Comparison of ENCODE assay signal across 1 cellular context in the genomic region with DNA sequence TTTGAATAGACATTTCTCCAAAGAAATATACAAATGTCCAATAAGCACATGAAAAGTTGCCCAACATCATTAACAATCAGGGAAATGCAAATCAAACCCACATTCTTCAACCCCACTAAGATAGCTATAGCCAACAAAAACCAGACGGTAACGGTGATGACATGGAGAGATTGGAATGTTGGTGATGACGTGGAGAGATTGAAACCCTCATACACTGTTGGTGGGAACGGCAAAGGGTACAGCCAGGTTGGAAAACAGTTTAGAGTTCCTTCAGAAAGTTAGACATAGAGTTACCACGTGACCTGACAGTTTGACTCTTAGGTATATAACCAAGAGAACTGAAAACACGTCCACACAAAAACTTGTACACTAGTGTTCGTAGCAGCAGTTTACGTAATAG.
TF ChIP-seq lines count a peak whose summit lies in the region.

No MANE protein-coding gene starts in this region.

TF ChIP-seq in HEK293, 187 proteins besides CTCF, POLR2A, EP300 and RAD21 (continued from another document):
- TF ChIP-seq, protein P1, sequence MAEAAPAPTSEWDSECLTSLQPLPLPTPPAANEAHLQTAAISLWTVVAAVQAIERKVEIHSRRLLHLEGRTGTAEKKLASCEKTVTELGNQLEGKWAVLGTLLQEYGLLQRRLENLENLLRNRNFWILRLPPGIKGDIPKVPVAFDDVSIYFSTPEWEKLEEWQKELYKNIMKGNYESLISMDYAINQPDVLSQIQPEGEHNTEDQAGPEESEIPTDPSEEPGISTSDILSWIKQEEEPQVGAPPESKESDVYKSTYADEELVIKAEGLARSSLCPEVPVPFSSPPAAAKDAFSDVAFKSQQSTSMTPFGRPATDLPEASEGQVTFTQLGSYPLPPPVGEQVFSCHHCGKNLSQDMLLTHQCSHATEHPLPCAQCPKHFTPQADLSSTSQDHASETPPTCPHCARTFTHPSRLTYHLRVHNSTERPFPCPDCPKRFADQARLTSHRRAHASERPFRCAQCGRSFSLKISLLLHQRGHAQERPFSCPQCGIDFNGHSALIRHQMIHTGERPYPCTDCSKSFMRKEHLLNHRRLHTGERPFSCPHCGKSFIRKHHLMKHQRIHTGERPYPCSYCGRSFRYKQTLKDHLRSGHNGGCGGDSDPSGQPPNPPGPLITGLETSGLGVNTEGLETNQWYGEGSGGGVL (tag by site-specific recombination; IDR thresholded peaks at IDR 0.05) = no peak
- TF ChIP-seq, protein P2, sequence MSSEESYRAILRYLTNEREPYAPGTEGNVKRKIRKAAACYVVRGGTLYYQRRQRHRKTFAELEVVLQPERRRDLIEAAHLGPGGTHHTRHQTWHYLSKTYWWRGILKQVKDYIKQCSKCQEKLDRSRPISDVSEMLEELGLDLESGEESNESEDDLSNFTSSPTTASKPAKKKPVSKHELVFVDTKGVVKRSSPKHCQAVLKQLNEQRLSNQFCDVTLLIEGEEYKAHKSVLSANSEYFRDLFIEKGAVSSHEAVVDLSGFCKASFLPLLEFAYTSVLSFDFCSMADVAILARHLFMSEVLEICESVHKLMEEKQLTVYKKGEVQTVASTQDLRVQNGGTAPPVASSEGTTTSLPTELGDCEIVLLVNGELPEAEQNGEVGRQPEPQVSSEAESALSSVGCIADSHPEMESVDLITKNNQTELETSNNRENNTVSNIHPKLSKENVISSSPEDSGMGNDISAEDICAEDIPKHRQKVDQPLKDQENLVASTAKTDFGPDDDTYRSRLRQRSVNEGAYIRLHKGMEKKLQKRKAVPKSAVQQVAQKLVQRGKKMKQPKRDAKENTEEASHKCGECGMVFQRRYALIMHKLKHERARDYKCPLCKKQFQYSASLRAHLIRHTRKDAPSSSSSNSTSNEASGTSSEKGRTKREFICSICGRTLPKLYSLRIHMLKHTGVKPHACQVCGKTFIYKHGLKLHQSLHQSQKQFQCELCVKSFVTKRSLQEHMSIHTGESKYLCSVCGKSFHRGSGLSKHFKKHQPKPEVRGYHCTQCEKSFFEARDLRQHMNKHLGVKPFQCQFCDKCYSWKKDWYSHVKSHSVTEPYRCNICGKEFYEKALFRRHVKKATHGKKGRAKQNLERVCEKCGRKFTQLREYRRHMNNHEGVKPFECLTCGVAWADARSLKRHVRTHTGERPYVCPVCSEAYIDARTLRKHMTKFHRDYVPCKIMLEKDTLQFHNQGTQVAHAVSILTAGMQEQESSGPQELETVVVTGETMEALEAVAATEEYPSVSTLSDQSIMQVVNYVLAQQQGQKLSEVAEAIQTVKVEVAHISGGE (tag by site-specific recombination; conservative IDR thresholded peaks at IDR 0.05; ENCODE audit: low read depth) = no peak
- no peak for TF ChIP-seq ZNF76 (tag by site-specific recombination; IDR thresholded peaks at IDR 0.05; ENCODE audit: borderline replicate concordance, low read depth)
- TF ChIP-seq ZNF214 (tag by site-specific recombination; IDR thresholded peaks at IDR 0.05; ENCODE audit: borderline replicate concordance) = no peak
- no peak for TF ChIP-seq ZNF473 (tag by site-specific recombination; IDR thresholded peaks at IDR 0.05)
- no peak for TF ChIP-seq REPIN1 (tag by site-specific recombination; IDR thresholded peaks at IDR 0.05; ENCODE audit: low read depth)
- TF ChIP-seq ZNF23 (tag by site-specific recombination; IDR thresholded peaks at IDR 0.05; ENCODE audit: borderline replicate concordance) = no peak
- no peak for TF ChIP-seq ZNF610 (tag by site-specific recombination; IDR thresholded peaks at IDR 0.05; ENCODE audit: borderline replicate concordance)
- TF ChIP-seq, protein P3, sequence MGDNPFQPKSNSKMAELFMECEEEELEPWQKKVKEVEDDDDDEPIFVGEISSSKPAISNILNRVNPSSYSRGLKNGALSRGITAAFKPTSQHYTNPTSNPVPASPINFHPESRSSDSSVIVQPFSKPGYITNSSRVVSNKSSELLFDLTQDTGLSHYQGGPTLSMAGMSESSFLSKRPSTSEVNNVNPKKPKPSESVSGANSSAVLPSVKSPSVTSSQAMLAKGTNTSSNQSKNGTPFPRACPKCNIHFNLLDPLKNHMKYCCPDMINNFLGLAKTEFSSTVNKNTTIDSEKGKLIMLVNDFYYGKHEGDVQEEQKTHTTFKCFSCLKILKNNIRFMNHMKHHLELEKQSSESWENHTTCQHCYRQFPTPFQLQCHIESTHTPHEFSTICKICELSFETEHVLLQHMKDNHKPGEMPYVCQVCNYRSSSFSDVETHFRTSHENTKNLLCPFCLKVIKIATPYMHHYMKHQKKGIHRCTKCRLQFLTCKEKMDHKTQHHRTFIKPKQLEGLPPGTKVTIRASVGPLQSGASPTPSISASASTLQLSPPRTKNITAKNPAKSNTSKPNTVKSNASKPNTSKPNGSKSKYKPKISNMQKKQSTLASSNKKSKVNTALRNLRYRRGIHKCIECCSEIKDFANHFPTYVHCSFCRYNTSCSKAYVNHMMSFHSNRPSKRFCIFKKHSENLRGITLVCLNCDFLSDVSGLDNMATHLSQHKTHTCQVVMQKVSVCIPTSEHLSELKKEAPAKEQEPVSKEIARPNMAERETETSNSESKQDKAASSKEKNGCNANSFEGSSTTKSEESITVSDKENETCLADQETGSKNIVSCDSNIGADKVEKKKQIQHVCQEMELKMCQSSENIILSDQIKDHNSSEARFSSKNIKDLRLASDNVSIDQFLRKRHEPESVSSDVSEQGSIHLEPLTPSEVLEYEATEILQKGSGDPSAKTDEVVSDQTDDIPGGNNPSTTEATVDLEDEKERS (tag by site-specific recombination; IDR thresholded peaks at IDR 0.05) = no peak
- peak; percentile 44; the same call in 1 of the 2 replicates for TF ChIP-seq ZBTB21 (tag by site-specific recombination; IDR thresholded peaks at IDR 0.05)
- no peak for TF ChIP-seq KLF1 (tag by site-specific recombination; IDR thresholded peaks at IDR 0.05)
